1 cellular context compared by ENCODE assay signal in the genomic region with DNA sequence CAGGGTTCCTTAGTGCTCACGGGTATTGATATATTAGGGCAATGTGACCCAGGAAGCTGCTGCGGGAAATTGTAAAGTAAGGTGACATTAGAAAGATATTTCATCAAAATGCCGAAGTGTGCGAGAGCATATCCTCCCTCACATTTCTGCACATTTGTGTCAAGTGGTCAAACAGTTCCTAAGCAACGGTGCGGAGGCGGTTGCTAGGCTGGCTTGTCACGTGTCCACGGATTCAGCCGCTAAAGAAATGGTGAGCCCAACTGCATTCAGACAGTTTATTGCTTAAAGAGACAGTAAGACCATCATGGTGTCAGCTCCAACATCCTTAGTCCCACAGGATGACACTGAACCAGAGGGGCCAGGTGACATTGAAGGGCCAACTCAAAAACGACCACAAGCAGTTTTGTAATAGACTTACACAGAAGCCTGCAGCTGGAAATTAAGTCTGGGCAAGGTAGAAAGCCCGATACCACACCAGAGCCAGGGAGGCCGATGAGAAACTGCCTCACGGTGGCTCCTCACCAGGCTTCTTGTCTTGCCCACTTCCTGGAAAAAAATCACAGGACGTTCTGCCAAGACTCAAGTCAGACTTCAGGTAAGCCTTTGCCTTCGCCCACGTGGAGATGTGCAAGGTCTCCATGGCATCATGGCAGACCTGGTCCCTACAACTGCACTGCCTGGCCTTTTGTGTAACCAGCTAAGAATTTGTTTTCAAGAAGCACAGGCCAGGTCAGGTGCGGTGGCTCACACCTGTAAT.
TF ChIP-seq lines count a peak whose summit lies in the region.

No MANE protein-coding gene starts in this region.

TF ChIP-seq in HEK293, 187 proteins besides CTCF, POLR2A, EP300 and RAD21 (continued from another document):
- TF ChIP-seq ZFHX2 (tag by site-specific recombination; conservative IDR thresholded peaks at IDR 0.05) (peak; percentile 56; the same call in 1 of the 2 replicates), ZNF530 (tag by site-specific recombination; IDR thresholded peaks at IDR 0.05; ENCODE audit: low read depth) (no peak), ZNF449 (tag by site-specific recombination; IDR thresholded peaks at IDR 0.05) (peak; percentile 92)
